Comparison of ENCODE assay signal across 8 cellular contexts in the genomic region with DNA sequence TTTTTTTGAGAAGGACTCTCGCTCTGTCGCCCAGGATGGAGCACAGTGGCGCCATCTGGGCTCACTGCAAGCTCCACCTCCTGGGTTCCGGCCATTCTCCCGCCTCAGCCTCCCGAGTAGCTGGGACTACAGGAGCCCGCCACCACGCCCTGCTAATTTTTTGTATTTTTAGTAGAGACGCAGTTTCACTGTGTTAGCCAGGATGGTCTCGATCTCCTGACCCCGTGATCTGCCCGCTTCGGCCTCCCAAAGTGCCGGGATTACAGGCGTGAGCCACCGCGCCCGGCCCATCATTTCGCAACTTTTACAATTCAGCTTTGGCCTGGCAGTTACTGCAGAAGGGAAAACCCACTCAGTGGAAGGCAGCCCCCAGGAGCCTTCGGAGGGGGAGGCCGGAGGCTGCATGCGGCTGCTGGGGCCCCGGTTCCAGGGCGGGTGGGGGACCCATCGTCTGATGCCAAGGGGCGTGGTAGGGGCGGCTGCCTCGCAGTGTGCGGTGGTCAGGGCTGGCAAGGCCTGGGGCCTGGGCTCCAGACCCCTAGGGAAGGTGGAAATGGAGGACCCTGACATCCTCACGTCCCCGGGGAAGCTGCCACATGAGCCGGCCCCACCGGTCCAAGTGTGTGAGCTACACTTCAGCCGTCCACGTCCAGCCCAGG. TPM values are rescaled to one million over a fixed set of nuclear protein-coding genes. Genes with fewer than 3 reads are reported as not detected.
DNase-seq lines count a peak whose midpoint lies in the region; ATAC-seq and TF ChIP-seq lines count a peak whose summit lies in the region.
"Not testable (repeated sequence)": the region's sequence is repeated elsewhere in the genome, so short reads cannot be mapped to it uniquely, and the experiment has no call there.

No MANE protein-coding gene starts in this region.

- H3K9me3 Mint-ChIP-seq in T-helper 1 cell treated with Interleukin-12 subunit alpha and Interleukin-12 subunit beta and Interleukin-4 antibody, amounts not matched to agents 30 μg/mL and 1 μg/mL, for 36 hours = not testable (repeated sequence)

- TF ChIP-seq POLR2A in adrenal gland (IDR thresholded peaks at IDR 0.05); erythroblast (IDR thresholded peaks at IDR 0.05; ENCODE audit: low read length); transverse colon (IDR thresholded peaks at IDR 0.05): not testable (repeated sequence)

- H3K36me3 Mint-ChIP-seq in T-helper 1 cell treated with Interleukin-12 subunit alpha and Interleukin-12 subunit beta and Interleukin-4 antibody, amounts not matched to agents 30 μg/mL and 1 μg/mL, for 36 hours (ENCODE audit: low read depth) = not testable (repeated sequence)

- peak; percentile 3 for ATAC-seq in left lung

- not testable (repeated sequence) for TF ChIP-seq CTCF in KMS-11 (conservative IDR thresholded peaks at IDR 0.05; ENCODE audit: low read depth, low read length); adrenal gland (IDR thresholded peaks at IDR 0.05); left lung (IDR thresholded peaks at IDR 0.05); transverse colon (IDR thresholded peaks at IDR 0.05)

- not testable (repeated sequence) for H2BK5ac ChIP-seq in trophoblast cell (ENCODE audit: low read depth, low read length, poor library complexity)

- peak overlapping the region; percentile 82 for H3K27ac ChIP-seq in KMS-11
- peak overlapping the region; percentile 77 to 99 (median 91) for H3K27ac ChIP-seq in adrenal gland
- peak overlapping the region; percentile 88 to 94 for H3K27ac ChIP-seq in left lung
- H3K27ac ChIP-seq in trophoblast cell (ENCODE audit: low read depth, low read length) = peak overlapping the region; percentile 94
- H3K27ac ChIP-seq in transverse colon = peak overlapping the region; percentile 97 to 99 (median 97)

- H3K9me3 ChIP-seq in adrenal gland (replicated peaks in 1 of 3); left lung; trophoblast cell (ENCODE audit: insufficient read depth, low read depth, low read length); transverse colon: not testable (repeated sequence)

- peak overlapping the region; percentile 84 for H3K27ac Mint-ChIP-seq in T-helper 1 cell treated with Interleukin-12 subunit alpha and Interleukin-12 subunit beta and Interleukin-4 antibody, amounts not matched to agents 30 μg/mL and 1 μg/mL, for 36 hours

- H3K9ac ChIP-seq in KMS-11 = peak overlapping the region; percentile 96
- not testable (repeated sequence) for H3K9ac ChIP-seq in trophoblast cell (ENCODE audit: low read length)

- in situ Hi-C loops in transverse colon (cut with MboI; ENCODE audit: low pct_ligation_motif_present in 1 of 4, low pct_unique_long_range_greater_than_20kb in 1 of 4, low sequenced_read_pairs in 3 of 4) = loop anchor here in 1 of 4 donors (25.0 kb wide), 1 partner anchor 399 kb away; a partner anchor contains a TSS

- not testable (repeated sequence) for TF ChIP-seq EP300 in transverse colon (IDR thresholded peaks at IDR 0.05; ENCODE audit: low read depth)

- not testable (repeated sequence) for H4K12ac ChIP-seq in trophoblast cell (ENCODE audit: low read depth, low read length)

- H2BK120ac ChIP-seq in trophoblast cell (ENCODE audit: insufficient read depth, low read length, poor library complexity) = peak overlapping the region; percentile 82

- peak overlapping the region; percentile 75 for H2AFZ ChIP-seq in KMS-11 (ENCODE audit: low read depth)
- H2AFZ ChIP-seq in trophoblast cell (ENCODE audit: insufficient read depth, low read length, poor library complexity) = not testable (repeated sequence)

- peak overlapping the region; percentile 95 for H4K91ac ChIP-seq in trophoblast cell (ENCODE audit: low read depth, low read length)

- not testable (repeated sequence) for H3K23ac ChIP-seq in trophoblast cell (ENCODE audit: low read length)

- H3K14ac ChIP-seq in trophoblast cell (ENCODE audit: low read length) = not testable (repeated sequence)

- not testable (repeated sequence) for H3K27me3 Mint-ChIP-seq in T-helper 1 cell treated with Interleukin-12 subunit alpha and Interleukin-12 subunit beta and Interleukin-4 antibody, amounts not matched to agents 30 μg/mL and 1 μg/mL, for 36 hours (ENCODE audit: low read depth)

- H4K8ac ChIP-seq in trophoblast cell (ENCODE audit: low read depth, low read length) = peak overlapping the region; percentile 98

- H3K4me3 Mint-ChIP-seq in T-helper 1 cell treated with Interleukin-12 subunit alpha and Interleukin-12 subunit beta and Interleukin-4 antibody, amounts not matched to agents 30 μg/mL and 1 μg/mL, for 36 hours = peak overlapping the region; percentile 79

- WGBS in adrenal gland, 4 donors = 55 to 62% (median 59%) methylated on average over 30 to 35 of the region's 35 CpGs
- WGBS in trophoblast cell (ENCODE audit: extremely low coverage, insufficient coverage, insufficient read length) = no CpG with 5 or more reads among the region's 35 CpGs
- 44% methylated on average over 35 of the region's 35 CpGs; no CpG with 5 or more reads in 1 of the 2 donors for WGBS in transverse colon (ENCODE audit: low coverage in 1 of 2), 2 donors

- not testable (repeated sequence) for H3K18ac ChIP-seq in trophoblast cell (ENCODE audit: low read length)

- H3K36me3 ChIP-seq in KMS-11 (ENCODE audit: insufficient read depth); adrenal gland (replicated peaks in 1 of 2); transverse colon: not testable (repeated sequence)
- H3K36me3 ChIP-seq in left lung (peaks cover 0 to 38% of the 10 kb centered on the region in 2 donors), trophoblast cell (ENCODE audit: control insufficient read depth in 1 of 2, insufficient read depth in 2 of 2, low read length in 2 of 2) (peaks cover 19 to 22% of the 10 kb centered on the region in 2 experiments)

- not testable (repeated sequence) for H4K20me1 ChIP-seq in KMS-11 (ENCODE audit: insufficient read depth)

- H3K4me2 ChIP-seq in KMS-11 (peak overlapping the region; percentile 94), trophoblast cell (ENCODE audit: low read length) (peak overlapping the region; percentile 98)

- H2BK12ac ChIP-seq in trophoblast cell (ENCODE audit: low read length) = not testable (repeated sequence)

- H2AK5ac ChIP-seq in trophoblast cell (ENCODE audit: low read length) = not testable (repeated sequence)

- H3K4me1 ChIP-seq in KMS-11 (ENCODE audit: low read depth, poor library complexity, severe bottlenecking) (peaks cover 26% of the 10 kb centered on the region), adrenal gland (replicated peaks in 1 of 2) (peaks cover 23 to 29% of the 10 kb centered on the region in 2 donors), left lung (peaks cover 11 to 36% of the 10 kb centered on the region in 2 donors), trophoblast cell (ENCODE audit: control insufficient read depth in 1 of 2, insufficient read depth in 2 of 2, low read length in 2 of 2) (peaks cover 9 to 22% of the 10 kb centered on the region in 2 experiments), transverse colon (peaks cover 12 to 37% (median 32%) of the 10 kb centered on the region in 4 donors)

- not testable (repeated sequence) for H3K27me3 ChIP-seq in KMS-11 (ENCODE audit: insufficient read depth, low read depth); adrenal gland; left lung; trophoblast cell (ENCODE audit: insufficient read depth, low read length); transverse colon

- not testable (repeated sequence) for H3K4ac ChIP-seq in trophoblast cell (ENCODE audit: low read depth, low read length)

- H3K79me1 ChIP-seq in trophoblast cell (ENCODE audit: low read length) = peaks cover 14% of the 10 kb centered on the region

- H3K79me2 ChIP-seq in KMS-11 (ENCODE audit: insufficient read depth, low read depth) = peaks cover 25% of the 10 kb centered on the region
- not testable (repeated sequence) for H3K79me2 ChIP-seq in trophoblast cell (ENCODE audit: control insufficient read depth, insufficient read depth, low read length, poor library complexity)

- DNase-seq in DMS53 (lab: John Stamatoyannopoulos, UW) (peak; percentile 69), adrenal gland (peak; percentile 39 to 82 (median 69)), erythroblast (lab: John Stamatoyannopoulos, UW) (peak; percentile 65 to 68), left lung (peak in 1 of 2 donors; percentile 83), trophoblast cell (peak; percentile 52 to 84), transverse colon (peak; percentile 51)

- H3K4me1 Mint-ChIP-seq in T-helper 1 cell treated with Interleukin-12 subunit alpha and Interleukin-12 subunit beta and Interleukin-4 antibody, amounts not matched to agents 30 μg/mL and 1 μg/mL, for 36 hours (ENCODE audit: low read depth) = peaks cover 11% of the 10 kb centered on the region

- intact Hi-C loops in adrenal gland (cut with DNase I); left lung (cut with DNase I); transverse colon (cut with DNase I; ENCODE audit: low total_unique reads): not testable (repeated sequence)

- not testable (repeated sequence) for H3K4me3 ChIP-seq in KMS-11 (IDR thresholded peaks at IDR 0.05; ENCODE audit: insufficient read depth, low read depth, low read length); trophoblast cell (ENCODE audit: low read depth, low read length)
- H3K4me3 ChIP-seq in adrenal gland (peak overlapping the region in 1 of 4 donors; percentile 92), left lung (peak overlapping the region; percentile 82 to 91), transverse colon (peak overlapping the region in 3 of 4 donors; percentile 64 to 94 (median 82))

RNA-seq across cellular contexts. Expression of a gene that starts 1.1 kb away (rescaled TPM):
- 100 to 1,000 TPM; 145 to 250 (median 181) TPM for total RNA-seq in adrenal gland
- 100 to 1,000 TPM; 116 to 227 (median 121) TPM for polyA plus RNA-seq in adrenal gland
- 100 to 1,000 TPM; 108 to 161 TPM for total RNA-seq in left lung
- 95.8 and 96.2 TPM in 2 replicates for polyA plus RNA-seq in trophoblast cell (2013)
- 100 to 1,000 TPM in 2 of 4 donors, 10 to 100 TPM in 2; 81.6 to 221 (median 149) TPM for total RNA-seq in transverse colon

RNA-seq across cellular contexts. Expression of a gene that starts 9.3 kb away (rescaled TPM):
- total RNA-seq in adrenal gland = 1 to 10 TPM in 6 of 8 donors, under 1 TPM in 1, not detected in 1; 0.52 to 4.5 (median 1.7) TPM
- polyA plus RNA-seq in adrenal gland = under 1 TPM; 0.29 to 0.44 (median 0.40) TPM
- 10 to 100 TPM in 1 of 2 donors, 1 to 10 TPM in 1; 9.3 to 14.5 TPM for total RNA-seq in left lung
- 19.4 and 19.8 TPM in 2 replicates for polyA plus RNA-seq in trophoblast cell (2013)
- total RNA-seq in transverse colon = 10 to 100 TPM in 1 of 4 donors, 1 to 10 TPM in 2, not detected in 1; 3.8 to 12.5 (median 6.7) TPM

RNA-seq across cellular contexts. Expression of a gene that starts 27.8 kb away (rescaled TPM):
- total RNA-seq in adrenal gland = 100 to 1,000 TPM in 2 of 8 donors, 10 to 100 TPM in 6; 48.9 to 119 (median 92.4) TPM
- 100 to 1,000 TPM in 2 of 3 donors, 10 to 100 TPM in 1; 16.6 to 327 (median 259) TPM for polyA plus RNA-seq in adrenal gland
- total RNA-seq in left lung = 100 to 1,000 TPM; 154 to 193 TPM
- 77.3 and 84.7 TPM in 2 replicates for polyA plus RNA-seq in trophoblast cell (2013)
- 100 to 1,000 TPM; 133 to 546 (median 179) TPM for total RNA-seq in transverse colon

RNA-seq across cellular contexts. Expression of a gene that starts 43.9 kb away (rescaled TPM):
- total RNA-seq in adrenal gland = 10 to 100 TPM; 22.2 to 57.0 (median 36.2) TPM
- polyA plus RNA-seq in adrenal gland = 10 to 100 TPM; 33.3 to 63.1 (median 37.2) TPM
- 10 to 100 TPM; 46.3 to 46.5 TPM for total RNA-seq in left lung
- 20.9 and 21.0 TPM in 2 replicates for polyA plus RNA-seq in trophoblast cell (2013)
- 100 to 1,000 TPM in 1 of 4 donors, 10 to 100 TPM in 3; 45.7 to 101 (median 75.6) TPM for total RNA-seq in transverse colon

RNA-seq across cellular contexts. Expression of a gene that starts 44.1 kb away (rescaled TPM):
- total RNA-seq in adrenal gland (100 to 1,000 TPM in 5 of 8 donors, 10 to 100 TPM in 3; 56.7 to 279 (median 117) TPM), left lung (10 to 100 TPM; 47.3 to 51.1 TPM), transverse colon (10 to 100 TPM in 3 of 4 donors, 1 to 10 TPM in 1; 9.8 to 34.4 (median 19.7) TPM)
- 100 to 1,000 TPM; 150 to 259 (median 250) TPM for polyA plus RNA-seq in adrenal gland
- polyA plus RNA-seq in trophoblast cell (2013) = 77.0 and 81.9 TPM in 2 replicates
